In the genomic region with DNA sequence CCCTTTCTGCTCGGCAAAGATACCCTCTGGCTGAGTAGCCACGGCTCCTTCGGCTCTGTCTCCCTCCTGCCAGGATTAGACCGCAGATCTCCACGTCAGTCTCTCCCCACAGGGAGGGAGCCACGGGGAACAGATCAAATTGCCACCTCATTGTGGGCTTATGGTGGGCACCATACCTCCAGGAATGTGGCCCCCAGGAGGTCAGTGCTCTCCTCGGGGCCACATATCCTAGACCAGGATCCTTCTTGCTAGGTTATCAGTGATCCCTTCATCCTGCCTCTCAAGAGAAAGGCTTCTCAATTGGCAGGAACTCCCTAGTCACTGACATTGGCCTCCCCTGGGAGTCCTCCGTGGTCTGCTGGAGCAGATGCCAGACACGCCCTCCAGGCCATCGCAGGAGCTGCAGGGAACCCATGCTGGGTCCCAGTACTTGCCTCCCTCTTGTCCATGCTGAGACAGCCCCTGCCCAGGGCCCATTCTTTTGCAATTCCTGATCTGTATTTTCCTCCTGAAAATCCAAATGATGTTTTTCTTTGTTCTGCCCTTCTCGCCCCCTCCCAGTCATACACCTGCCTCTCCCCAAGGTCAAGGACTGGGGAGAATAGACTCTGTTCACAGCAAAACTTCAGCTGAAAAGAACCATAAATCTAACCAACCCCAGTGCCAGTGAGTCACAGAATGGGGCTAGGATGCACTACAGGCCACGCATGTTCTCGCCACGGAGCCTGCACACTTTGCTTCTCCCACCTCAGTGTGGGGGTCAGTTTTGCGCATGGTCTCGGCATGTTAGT, we compare ENCODE assay signal across 15 cellular contexts. TPM values are rescaled to one million over a fixed set of nuclear protein-coding genes. Genes with fewer than 3 reads are reported as not detected.
DNase-seq lines count a peak whose midpoint lies in the region; ATAC-seq and TF ChIP-seq lines count a peak whose summit lies in the region.
"Had no signal": no experiment of that assay in that cellular context is flagged by ENCODE, and none has a peak within 500 bp of the region (broad histone marks: within the 10 kb centered on the region; RNA-seq: fewer than 3 reads in every experiment).

No MANE protein-coding gene starts in this region.

- H3K27me3 Mint-ChIP-seq in natural killer cell treated with Interleukin-12 subunit alpha and Interleukin-12 subunit beta and Interleukin-15 and Interleukin-18, amount 100 ng/mL, for 72 hours: peaks cover 0 to 11% of the 10 kb centered on the region in 2 donors
- H3K27me3 Mint-ChIP-seq in natural killer cell (ENCODE audit: low read depth in 2 of 2) (peaks cover 0 to 16% of the 10 kb centered on the region in 2 donors), glutamatergic neuron (ENCODE audit: unreplicated experiment) (peaks cover 27% of the 10 kb centered on the region)

- H3K27ac Mint-ChIP-seq in natural killer cell treated with Interleukin-12 subunit alpha and Interleukin-12 subunit beta and Interleukin-15 and Interleukin-18, amount 100 ng/mL, for 72 hours: no peak overlapping the region
- H3K27ac Mint-ChIP-seq in natural killer cell (no peak overlapping the region), glutamatergic neuron (ENCODE audit: unreplicated experiment) (peak overlapping the region; percentile 72)
- H3K27ac Mint-ChIP-seq: HFFc6 had no signal

- no peaks in the 10 kb centered on the region for H3K4me1 Mint-ChIP-seq in natural killer cell treated with Interleukin-12 subunit alpha and Interleukin-12 subunit beta and Interleukin-15 and Interleukin-18, amount 100 ng/mL, for 72 hours (ENCODE audit: low read depth in 2 of 2)
- no peaks in the 10 kb centered on the region for H3K4me1 Mint-ChIP-seq in natural killer cell
- peaks cover 44% of the 10 kb centered on the region for H3K4me1 Mint-ChIP-seq in glutamatergic neuron (ENCODE audit: low read depth, unreplicated experiment)

- TF ChIP-seq CTCF in natural killer cell (IDR thresholded peaks at IDR 0.05) (no peak), glutamatergic neuron (IDR thresholded peaks at IDR 0.05; ENCODE audit: partially characterized antibody, unreplicated experiment) (no peak)

- intact Hi-C loops in natural killer cell (cut with micrococcal nuclease): no loop called here

- peak; percentile 42 for DNase-seq in natural killer cell treated with Interleukin-12 subunit alpha and Interleukin-12 subunit beta and Interleukin-15 and Interleukin-18, amount 100 ng/mL, for 72 hours (ENCODE audit: low spot score)
- DNase-seq in natural killer cell (no peak), NCI-H2171 treated with DMSO at 0.1 percent for 48 hours (lab: John Stamatoyannopoulos, UW) (peak; percentile 73), glutamatergic neuron (no peak), T-helper 9 cell (no peak), mucosa of gallbladder (ENCODE audit: low spot score) (no peak)
- no peak for DNase-seq in stimulated activated CD4-positive, alpha-beta T cell treated with anti-CD3 and anti-CD28 coated beads, Interleukin-2, amount 100 ng/mL, for 24 hours
- DNase-seq: activated naive CD4-positive, alpha-beta T cell; cortex of kidney; HFFc6; SIG-M5 had no signal

- no peaks in the 10 kb centered on the region for H3K9me3 Mint-ChIP-seq in natural killer cell treated with Interleukin-12 subunit alpha and Interleukin-12 subunit beta and Interleukin-15 and Interleukin-18, amount 100 ng/mL, for 72 hours
- no peaks in the 10 kb centered on the region for H3K9me3 Mint-ChIP-seq in natural killer cell
- peaks cover 23% of the 10 kb centered on the region for H3K9me3 Mint-ChIP-seq in glutamatergic neuron (ENCODE audit: unreplicated experiment)
- H3K9me3 Mint-ChIP-seq: HFFc6 had no signal

- no peak overlapping the region for H3K4me3 Mint-ChIP-seq in natural killer cell treated with Interleukin-12 subunit alpha and Interleukin-12 subunit beta and Interleukin-15 and Interleukin-18, amount 100 ng/mL, for 72 hours
- no peak overlapping the region for H3K4me3 Mint-ChIP-seq in natural killer cell
- H3K4me3 Mint-ChIP-seq in glutamatergic neuron (ENCODE audit: unreplicated experiment): peak overlapping the region; percentile 81
- H3K4me3 Mint-ChIP-seq: HFFc6 had no signal

- ATAC-seq in natural killer cell treated with Interleukin-12 subunit alpha and Interleukin-12 subunit beta and Interleukin-15 and Interleukin-18, amount 100 ng/mL, for 72 hours: no peak
- no peak for ATAC-seq in natural killer cell
- ATAC-seq in GM18909 (IDR thresholded peaks at IDR 0.05; ENCODE audit: poor library complexity, unreplicated experiment): no peak
- ATAC-seq: left colon had no signal

- H3K36me3 Mint-ChIP-seq in natural killer cell treated with Interleukin-12 subunit alpha and Interleukin-12 subunit beta and Interleukin-15 and Interleukin-18, amount 100 ng/mL, for 72 hours: no peaks in the 10 kb centered on the region
- H3K36me3 Mint-ChIP-seq in natural killer cell (no peaks in the 10 kb centered on the region), glutamatergic neuron (ENCODE audit: unreplicated experiment) (peaks cover 5% of the 10 kb centered on the region)

RNA-seq across cellular contexts. Expression of a gene that starts 31.6 kb away (rescaled TPM):
- total RNA-seq in natural killer cell treated with Interleukin-12 subunit alpha and Interleukin-12 subunit beta and Interleukin-15 and Interleukin-18, amount 100 ng/mL, for 72 hours: not detected
- total RNA-seq in natural killer cell (1 to 10 TPM in 1 of 3 donors, under 1 TPM in 1, not detected in 1; 0.34 to 1.7 TPM), glutamatergic neuron (ENCODE audit: unreplicated experiment) (11.5 TPM), mucosa of gallbladder (1.7 TPM)
- total RNA-seq: fibroblast of villous mesenchyme had no signal

RNA-seq across cellular contexts. Expression of a gene that starts 35.1 kb away (rescaled TPM):
- not detected for total RNA-seq in natural killer cell treated with Interleukin-12 subunit alpha and Interleukin-12 subunit beta and Interleukin-15 and Interleukin-18, amount 100 ng/mL, for 72 hours
- total RNA-seq in natural killer cell (not detected), glutamatergic neuron (ENCODE audit: unreplicated experiment) (170 TPM), mucosa of gallbladder (23.0 TPM)
- total RNA-seq: fibroblast of villous mesenchyme, HFFc6, osteocyte had no signal

RNA-seq across cellular contexts. Expression of a gene that starts 57.5 kb away (rescaled TPM):
- 10 to 100 TPM; 22.7 to 23.1 TPM for total RNA-seq in natural killer cell treated with Interleukin-12 subunit alpha and Interleukin-12 subunit beta and Interleukin-15 and Interleukin-18, amount 100 ng/mL, for 72 hours
- total RNA-seq in natural killer cell (10 to 100 TPM in 1 of 3 donors, 1 to 10 TPM in 2; 9.3 to 15.0 (median 9.8) TPM), glutamatergic neuron (ENCODE audit: unreplicated experiment) (12.6 TPM), mucosa of gallbladder (28.7 TPM)

Comparison
In these comparisons a context has a peak if more than half of its experiments do, and no peak if none do; other contexts are left out.
1. DNase-seq: peak in natural killer cell treated with Interleukin-12 subunit alpha and Interleukin-12 subunit beta and Interleukin-15 and Interleukin-18, amount 100 ng/mL, for 72 hours (single experiment) and NCI-H2171 treated with DMSO at 0.1 percent for 48 hours (single experiment); none in natural killer cell (single experiment), glutamatergic neuron (single experiment), T-helper 9 cell (single experiment), stimulated activated CD4-positive, alpha-beta T cell treated with anti-CD3 and anti-CD28 coated beads, Interleukin-2, amount 100 ng/mL, for 24 hours (0 of 2) and mucosa of gallbladder (single experiment).
2. RNA of a gene that starts 35.1 kb away (total RNA-seq): 170 TPM in glutamatergic neuron (single experiment) and 23.0 TPM in mucosa of gallbladder (single experiment); not detected in natural killer cell treated with Interleukin-12 subunit alpha and Interleukin-12 subunit beta and Interleukin-15 and Interleukin-18, amount 100 ng/mL, for 72 hours and not detected in natural killer cell; every median in the first group is over 10 times any median in the second.